In genomic region chr11:123211134-123211879, GRCh38 we compare ENCODE assay signal across 19 cellular contexts. TPM values are rescaled to one million over a fixed set of nuclear protein-coding genes. Genes with fewer than 3 reads are reported as not detected.
A peak's percentile ranks its signal among the peaks of the same experiment; 100 is the strongest.
DNase-seq lines count a peak whose midpoint lies in the region; ATAC-seq and TF ChIP-seq lines count a peak whose summit lies in the region.
"Had no signal": no experiment of that assay in that cellular context is flagged by ENCODE, and none has a peak within 500 bp of the region (broad histone marks: within the 10 kb centered on the region; RNA-seq: fewer than 3 reads in every experiment).

No MANE protein-coding gene starts in this region.

- no peaks in the 10 kb centered on the region for H3K36me3 Mint-ChIP-seq in type B pancreatic cell
- H3K36me3 Mint-ChIP-seq: CD14-positive monocyte, memory B cell, natural killer cell had no signal

- H3K4me1 ChIP-seq in NT2/D1 (ENCODE audit: insufficient read depth, insufficient read length) (no peaks in the 10 kb centered on the region), gastroesophageal sphincter (peaks cover 0 to 71% (median 8%) of the 10 kb centered on the region in 3 donors), neuronal stem cell (ENCODE audit: control insufficient read depth in 2 of 2, insufficient read depth in 1 of 2, low read depth in 1 of 2, low read length in 2 of 2) (peaks cover 12 to 22% of the 10 kb centered on the region in 2 donors)
- H3K4me1 ChIP-seq: gastrocnemius medialis had no signal

- H3K18ac ChIP-seq in neuronal stem cell (ENCODE audit: low read length): no peak overlapping the region

- in situ Hi-C loops in G401 (cut with HindIII; ENCODE audit: low sequenced_read_pairs): no loop called here

- ATAC-seq in gastroesophageal sphincter: no peak
- ATAC-seq: gastrocnemius medialis, natural killer cell had no signal

- H3K4ac ChIP-seq in neuronal stem cell (ENCODE audit: low read length): no peak overlapping the region

- no peak for TF ChIP-seq CTCF in gastroesophageal sphincter (IDR thresholded peaks at IDR 0.05)
- TF ChIP-seq CTCF in type B pancreatic cell (conservative IDR thresholded peaks at IDR 0.05): no peak

- no peak overlapping the region for H3K14ac ChIP-seq in neuronal stem cell (ENCODE audit: low read length)

- peak overlapping the region; percentile 66 for H2AFZ ChIP-seq in neuronal stem cell (ENCODE audit: low read length)

- no peaks in the 10 kb centered on the region for H3K27me3 ChIP-seq in NT2/D1 (ENCODE audit: insufficient read depth, insufficient read length)
- H3K27me3 ChIP-seq in gastroesophageal sphincter: no peaks in the 10 kb centered on the region
- no peaks in the 10 kb centered on the region for H3K27me3 ChIP-seq in neuronal stem cell (ENCODE audit: control insufficient read depth in 3 of 3, insufficient read depth in 3 of 3, low read depth in 1 of 3, low read length in 3 of 3)

- TF ChIP-seq EP300 in gastroesophageal sphincter (IDR thresholded peaks at IDR 0.05): no peak

- H2BK12ac ChIP-seq in neuronal stem cell (ENCODE audit: low read length): no peak overlapping the region

- 54% methylated on average over 9 of the region's 11 CpGs; no CpG with 5 or more reads in 1 of the 2 donors for WGBS in gastroesophageal sphincter (ENCODE audit: low coverage in 1 of 2), 2 donors
- no CpG with 5 or more reads among the region's 11 CpGs for WGBS in neuronal stem cell (ENCODE audit: extremely low coverage in 2 of 2, insufficient read length in 2 of 2, insufficient replicate concordance in 1 of 2), 2 donors

- H3K9ac ChIP-seq in NT2/D1 (ENCODE audit: insufficient read length, low read depth) (peak overlapping the region; percentile 56), neuronal stem cell (ENCODE audit: low read depth, low read length, poor library complexity) (no peak overlapping the region)

- DNase-seq in ELF-1 (ENCODE audit: low read depth, low spot score): peak; percentile 59
- no peak for DNase-seq in NT2/D1 (ENCODE audit: low read depth, low spot score)
- DNase-seq in neuronal stem cell (ENCODE audit: low spot score): no peak
- DNase-seq in G401 (ENCODE audit: low spot score): no peak
- no peak for DNase-seq in type B pancreatic cell (ENCODE audit: extremely low spot score, unreplicated experiment)
- no peak for DNase-seq in HPDE6-E6E7 (ENCODE audit: extremely low spot score)
- DNase-seq in Ammon's horn (ENCODE audit: low spot score): no peak
- DNase-seq: activated effector memory CD4-positive, alpha-beta T cell treated with Interleukin-2 at 50 U/mL for 16 hours; gastrocnemius medialis; HFFc6; natural killer cell; NCI-H187; NCI-H2227 treated with DMSO at 0.1 percent for 48 hours; NCI-H82; posterior cingulate gyrus had no signal

- no peak overlapping the region for H2BK5ac ChIP-seq in neuronal stem cell (ENCODE audit: low read length)

- H3K27ac ChIP-seq in gastroesophageal sphincter (peak overlapping the region; percentile 52 to 83 (median 78)), neuronal stem cell (replicated peaks; ENCODE audit: low read length) (no peak overlapping the region)
- H3K27ac ChIP-seq: gastrocnemius medialis had no signal

- peaks cover 19% of the 10 kb centered on the region for H3K27me3 Mint-ChIP-seq in type B pancreatic cell

- H3K4me3 Mint-ChIP-seq in type B pancreatic cell: no peak overlapping the region
- H3K4me3 Mint-ChIP-seq: CD14-positive monocyte, HFFc6, memory B cell, natural killer cell had no signal

- H4K91ac ChIP-seq in neuronal stem cell (ENCODE audit: low read depth, low read length, poor library complexity): no peak overlapping the region

- H3K9me3 ChIP-seq in NT2/D1 (ENCODE audit: insufficient read depth, low read length): no peaks in the 10 kb centered on the region
- no peaks in the 10 kb centered on the region for H3K9me3 ChIP-seq in gastroesophageal sphincter
- H3K9me3 ChIP-seq in neuronal stem cell (replicated peaks in 1 of 2; ENCODE audit: control insufficient read depth in 2 of 2, insufficient read depth in 1 of 2, low read depth in 1 of 2, low read length in 2 of 2): no peaks in the 10 kb centered on the region
- H3K9me3 ChIP-seq: gastrocnemius medialis had no signal

- H3K4me1 Mint-ChIP-seq in type B pancreatic cell (ENCODE audit: unreplicated experiment): peaks cover 43% of the 10 kb centered on the region
- H3K4me1 Mint-ChIP-seq: CD14-positive monocyte, memory B cell, natural killer cell had no signal

- H3K9me3 Mint-ChIP-seq in type B pancreatic cell: peaks cover 4% of the 10 kb centered on the region
- H3K9me3 Mint-ChIP-seq: CD14-positive monocyte, HFFc6, memory B cell, natural killer cell had no signal

- TF ChIP-seq POLR2A in gastroesophageal sphincter (IDR thresholded peaks at IDR 0.05): no peak

- no peak overlapping the region for H2AK5ac ChIP-seq in neuronal stem cell (ENCODE audit: low read depth, low read length)

- no peaks in the 10 kb centered on the region for H3K36me3 ChIP-seq in NT2/D1 (ENCODE audit: insufficient read depth, insufficient read length, low read length)
- H3K36me3 ChIP-seq in gastroesophageal sphincter: no peaks in the 10 kb centered on the region
- H3K36me3 ChIP-seq in neuronal stem cell (replicated peaks in 1 of 2; ENCODE audit: control insufficient read depth in 2 of 2, insufficient read depth in 2 of 2, low read length in 2 of 2): no peaks in the 10 kb centered on the region
- H3K36me3 ChIP-seq: gastrocnemius medialis had no signal

- no peak overlapping the region for H3K27ac Mint-ChIP-seq in type B pancreatic cell
- H3K27ac Mint-ChIP-seq: CD14-positive monocyte, memory B cell, natural killer cell had no signal

- no peak overlapping the region for H3K4me2 ChIP-seq in neuronal stem cell (ENCODE audit: insufficient read depth, low read length, poor library complexity, severe bottlenecking)

- H4K8ac ChIP-seq in neuronal stem cell (ENCODE audit: low read depth, low read length): no peak overlapping the region

- no peak overlapping the region for H3K4me3 ChIP-seq in NT2/D1 (ENCODE audit: insufficient read length, low read depth)
- H3K4me3 ChIP-seq in gastroesophageal sphincter: no peak overlapping the region
- no peak overlapping the region for H3K4me3 ChIP-seq in neuronal stem cell (ENCODE audit: low read length in 2 of 2)
- H3K4me3 ChIP-seq: gastrocnemius medialis had no signal

- H2BK15ac ChIP-seq in neuronal stem cell (ENCODE audit: low read length): no peak overlapping the region

- no peaks in the 10 kb centered on the region for H3K79me1 ChIP-seq in neuronal stem cell (ENCODE audit: low read depth, low read length)

- H3K23ac ChIP-seq in neuronal stem cell (ENCODE audit: low read depth, low read length, poor library complexity): no peak overlapping the region

- H2BK120ac ChIP-seq in neuronal stem cell (ENCODE audit: low read depth, low read length): no peak overlapping the region

RNA-seq across cellular contexts. Expression of gene CLMP, which starts 16.3 kb away (rescaled TPM):
- total RNA-seq in gastroesophageal sphincter: 100 to 1,000 TPM in 3 of 4 donors, 10 to 100 TPM in 1; 89.1 to 274 (median 151) TPM
- polyA plus RNA-seq in neuronal stem cell (2013, experiment 1 of 2): 3.4 TPM
- polyA plus RNA-seq in neuronal stem cell (2013, experiment 2 of 2): 3.4 TPM
- total RNA-seq in G401 (2014; rRNA removed; shearing (Covaris generic)): 0.37 and 2.5 TPM in 2 replicates
- 3.6 and 65.7 TPM in 2 replicates for total RNA-seq in type B pancreatic cell (ENCODE audit: low replicate concordance)
- total RNA-seq: SK-MEL-5 had no signal
